ENCODE assay signal across 8 cellular contexts in genomic region chr13:91722267-91722884, GRCh38.
A peak's percentile ranks its signal among the peaks of the same experiment; 100 is the strongest.
DNase-seq lines count a peak whose midpoint lies in the region; ATAC-seq and TF ChIP-seq lines count a peak whose summit lies in the region.

No MANE protein-coding gene starts in this region.

- POLR2A ChIA-PET in activated CD4-positive, alpha-beta T cell treated with anti-CD3 and anti-CD28 coated beads, Interleukin-2, amount 10 ng/mL, durations not matched to agents 7 days and 5 days (lab: Charles Lee): no interaction called here

- TF ChIP-seq CTCF in GM12872 (IDR thresholded peaks at IDR 0.05; ENCODE audit: insufficient read depth, low read depth, low read length): peak; percentile 44; the same call in 2 of the 3 replicates

- H3K27ac Mint-ChIP-seq in activated CD4-positive, alpha-beta T cell treated with anti-CD3 and anti-CD28 coated beads, Interleukin-2, amount 10 ng/mL, durations not matched to agents 7 days and 5 days: no peak overlapping the region

- CTCF ChIA-PET in activated CD4-positive, alpha-beta T cell treated with anti-CD3 and anti-CD28 coated beads, Interleukin-2, amount 10 ng/mL, durations not matched to agents 7 days and 5 days (lab: Charles Lee): no interaction called here

- no peaks in the 10 kb centered on the region for H3K4me1 Mint-ChIP-seq in activated CD4-positive, alpha-beta T cell treated with anti-CD3 and anti-CD28 coated beads, Interleukin-2, amount 10 ng/mL, durations not matched to agents 7 days and 5 days

- ATAC-seq in GM19324 (IDR thresholded peaks at IDR 0.05; ENCODE audit: low FRiP score, unreplicated experiment) (no peak), GM21825 (IDR thresholded peaks at IDR 0.05; ENCODE audit: unreplicated experiment) (no peak)

- H3K4me3 Mint-ChIP-seq in activated CD4-positive, alpha-beta T cell treated with anti-CD3 and anti-CD28 coated beads, Interleukin-2, amount 10 ng/mL, durations not matched to agents 7 days and 5 days: no peak overlapping the region

- H3K9me3 Mint-ChIP-seq in activated CD4-positive, alpha-beta T cell treated with anti-CD3 and anti-CD28 coated beads, Interleukin-2, amount 10 ng/mL, durations not matched to agents 7 days and 5 days: no peaks in the 10 kb centered on the region

- H3K36me3 Mint-ChIP-seq in activated CD4-positive, alpha-beta T cell treated with anti-CD3 and anti-CD28 coated beads, Interleukin-2, amount 10 ng/mL, durations not matched to agents 7 days and 5 days (ENCODE audit: low read depth): no peaks in the 10 kb centered on the region

- peaks cover 4% of the 10 kb centered on the region for H3K27me3 Mint-ChIP-seq in activated CD4-positive, alpha-beta T cell treated with anti-CD3 and anti-CD28 coated beads, Interleukin-2, amount 10 ng/mL, durations not matched to agents 7 days and 5 days

- DNase-seq in MV-4-11 (lab: John Stamatoyannopoulos, UW) (peak; percentile 0), amniotic epithelial cell (ENCODE audit: low read depth) (peak; percentile 15), kidney tubule cell (ENCODE audit: low spot score) (peak; percentile 37)
- DNase-seq in stimulated activated CD4-positive, alpha-beta T cell treated with anti-CD3 and anti-CD28 coated beads, Interleukin-12 subunit alpha, Interleukin-12 subunit beta, amount 100 ng/mL, for 4 hours: no peak
- DNase-seq in activated CD4-positive, alpha-beta T cell treated with anti-CD3 and anti-CD28 coated beads, Interleukin-2, amount 10 ng/mL, durations not matched to agents 7 days and 5 days: no peak

Comparison
In these comparisons a context has a peak if more than half of its experiments do, and no peak if none do; other contexts are left out.
1. DNase-seq: peak in MV-4-11 (single experiment), amniotic epithelial cell (single experiment) and kidney tubule cell (single experiment); none in stimulated activated CD4-positive, alpha-beta T cell treated with anti-CD3 and anti-CD28 coated beads, Interleukin-12 subunit alpha, Interleukin-12 subunit beta, amount 100 ng/mL, for 4 hours (single experiment) and activated CD4-positive, alpha-beta T cell treated with anti-CD3 and anti-CD28 coated beads, Interleukin-2, amount 10 ng/mL, durations not matched to agents 7 days and 5 days (single experiment).